1 cellular context compared by ENCODE assay signal in genomic region chr15:63881431-63881830, GRCh38.
TF ChIP-seq lines count a peak whose summit lies in the region.

No MANE protein-coding gene starts in this region.

TF ChIP-seq in IMR-90, 13 proteins besides CTCF, POLR2A, EP300 and RAD21 (continued from another document):
- no peak for TF ChIP-seq RFX5 (IDR thresholded peaks at IDR 0.05; ENCODE audit: low read depth, low read length)
- no peak for TF ChIP-seq SMC3 (IDR thresholded peaks at IDR 0.05; ENCODE audit: low read depth, low read length)
- TF ChIP-seq MAFK (IDR thresholded peaks at IDR 0.05; ENCODE audit: low read depth, low read length): no peak
- no peak for TF ChIP-seq NFE2L2 (IDR thresholded peaks at IDR 0.05; ENCODE audit: low read depth, low read length)
- no peak for TF ChIP-seq RCOR1 (IDR thresholded peaks at IDR 0.05; ENCODE audit: insufficient replicate concordance, low read length)
- TF ChIP-seq CHD1 (IDR thresholded peaks at IDR 0.05; ENCODE audit: low read depth, low read length): no peak
- no peak for TF ChIP-seq MAZ (IDR thresholded peaks at IDR 0.05; ENCODE audit: borderline replicate concordance, low read depth, low read length)
- TF ChIP-seq, protein P1, sequence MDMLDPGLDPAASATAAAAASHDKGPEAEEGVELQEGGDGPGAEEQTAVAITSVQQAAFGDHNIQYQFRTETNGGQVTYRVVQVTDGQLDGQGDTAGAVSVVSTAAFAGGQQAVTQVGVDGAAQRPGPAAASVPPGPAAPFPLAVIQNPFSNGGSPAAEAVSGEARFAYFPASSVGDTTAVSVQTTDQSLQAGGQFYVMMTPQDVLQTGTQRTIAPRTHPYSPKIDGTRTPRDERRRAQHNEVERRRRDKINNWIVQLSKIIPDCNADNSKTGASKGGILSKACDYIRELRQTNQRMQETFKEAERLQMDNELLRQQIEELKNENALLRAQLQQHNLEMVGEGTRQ (IDR thresholded peaks at IDR 0.05; ENCODE audit: low read depth, low read length): no peak
- TF ChIP-seq CEBPB (IDR thresholded peaks at IDR 0.05; ENCODE audit: low read depth, low read length): no peak
- TF ChIP-seq FOS (IDR thresholded peaks at IDR 0.05; ENCODE audit: low read depth, low read length): no peak
- TF ChIP-seq BHLHE40 (IDR thresholded peaks at IDR 0.05; ENCODE audit: low read depth, low read length): no peak
TF ChIP-seq in IMR-90: peak in this region for 0.
